In genomic region chr7:100157334-100158228, GRCh38 we compare ENCODE assay signal across 8 cellular contexts. TPM values are rescaled to one million over a fixed set of nuclear protein-coding genes. Genes with fewer than 3 reads are reported as not detected.
DNase-seq lines count a peak whose midpoint lies in the region; ATAC-seq and TF ChIP-seq lines count a peak whose summit lies in the region.

No MANE protein-coding gene starts in this region.

- H3K36me3 ChIP-seq in Caco-2 (ENCODE audit: control insufficient read depth, insufficient read depth, low read length) (no peaks in the 10 kb centered on the region; the same call in 1 of the 2 replicates), heart left ventricle (peaks cover 0 to 44% (median 38%) of the 10 kb centered on the region in 9 donors), prostate gland (peaks cover 0 to 4% of the 10 kb centered on the region in 2 donors)

- TSS peak; percentile 39 for BruUV-seq in Caco-2 (replicated peaks; lab: Mats Ljungman, UMichigan)

- H3K4me3 Mint-ChIP-seq in Caco-2 (ENCODE audit: unreplicated experiment): peak overlapping the region; percentile 79
- peak overlapping the region; percentile 82 for H3K4me3 Mint-ChIP-seq in activated T-helper 17 cell treated with anti-CD3 and anti-CD28 coated beads, Interleukin-2, amount 50 U/mL, for 72 hours

- peak; percentile 75 to 82 for DNase-seq in Caco-2
- DNase-seq in HT-29 (ENCODE audit: low spot score): peak; percentile 60
- DNase-seq in heart left ventricle: peak in 1 of 5 donors; percentile 51
- no peak for DNase-seq in prostate gland (ENCODE audit: low spot score)
- no peak for DNase-seq in stimulated activated CD4-positive, alpha-beta T cell treated with anti-CD3 and anti-CD28 coated beads, Interleukin-2, amount 100 ng/mL, for 48 hours
- DNase-seq in NCI-H345 (lab: John Stamatoyannopoulos, UW): no peak

- H3K9me3 ChIP-seq in Caco-2: no peaks in the 10 kb centered on the region
- no peaks in the 10 kb centered on the region for H3K9me3 ChIP-seq in heart left ventricle
- H3K9me3 ChIP-seq in prostate gland: no peaks in the 10 kb centered on the region

- ATAC-seq in activated T-helper 17 cell treated with anti-CD3 and anti-CD28 coated beads, Interleukin-2, amount 50 U/mL, for 72 hours (replicated peaks): no peak
- ATAC-seq in heart left ventricle (peak in 3 of 4 donors; percentile 6 to 31 (median 26)), HG03439 (IDR thresholded peaks at IDR 0.05; ENCODE audit: unreplicated experiment) (no peak)

- peak overlapping the region; percentile 90 for H3K27ac Mint-ChIP-seq in Caco-2 (ENCODE audit: unreplicated experiment)
- H3K27ac Mint-ChIP-seq in activated T-helper 17 cell treated with anti-CD3 and anti-CD28 coated beads, Interleukin-2, amount 50 U/mL, for 72 hours: peak overlapping the region; percentile 86

- peaks cover 69% of the 10 kb centered on the region for H3K36me3 Mint-ChIP-seq in Caco-2 (ENCODE audit: insufficient read depth, unreplicated experiment)
- H3K36me3 Mint-ChIP-seq in activated T-helper 17 cell treated with anti-CD3 and anti-CD28 coated beads, Interleukin-2, amount 50 U/mL, for 72 hours (ENCODE audit: low read depth): peaks cover 49% of the 10 kb centered on the region

- H3K4me1 Mint-ChIP-seq in Caco-2 (ENCODE audit: low read depth, unreplicated experiment): peaks cover 17% of the 10 kb centered on the region
- H3K4me1 Mint-ChIP-seq in activated T-helper 17 cell treated with anti-CD3 and anti-CD28 coated beads, Interleukin-2, amount 50 U/mL, for 72 hours: peaks cover 10% of the 10 kb centered on the region

- peaks cover 18% of the 10 kb centered on the region for H3K4me1 ChIP-seq in Caco-2
- H3K4me1 ChIP-seq in heart left ventricle: peaks cover 0 to 46% (median 15%) of the 10 kb centered on the region in 12 donors
- no peaks in the 10 kb centered on the region for H3K4me1 ChIP-seq in prostate gland (replicated peaks)

- WGBS in heart left ventricle, 4 donors: 20 to 27% (median 24%) methylated on average over 24 to 32 of the region's 32 CpGs
- WGBS in prostate gland: 21% methylated on average over 32 of the region's 32 CpGs

- intact Hi-C loops in Caco-2 (cut with micrococcal nuclease; ENCODE audit: unreplicated experiment) (loop anchor here (1.0 kb wide), 1 partner anchor 9 kb away; the partner anchor contains the start of gene LAMTOR4), heart left ventricle (cut with DNase I) (loop anchor here in 1 of 10 donors (1.0 kb wide), 1 partner anchor 20 kb away; the partner anchor contains the start of genes GPC2 and STAG3), prostate gland (cut with DNase I) (no loop called here)

- TF ChIP-seq POLR2A in heart left ventricle (IDR thresholded peaks at IDR 0.05): no peak
- TF ChIP-seq POLR2A in prostate gland (IDR thresholded peaks at IDR 0.05): no peak

- H3K4me3 ChIP-seq in Caco-2 (ENCODE audit: low read depth, low read length) (peak overlapping the region; percentile 87), heart left ventricle (peak overlapping the region; percentile 70 to 99 (median 91)), prostate gland (peak overlapping the region; percentile 62 to 95)

- H3K9me3 Mint-ChIP-seq in Caco-2 (ENCODE audit: unreplicated experiment): no peaks in the 10 kb centered on the region
- no peaks in the 10 kb centered on the region for H3K9me3 Mint-ChIP-seq in activated T-helper 17 cell treated with anti-CD3 and anti-CD28 coated beads, Interleukin-2, amount 50 U/mL, for 72 hours

- TF ChIP-seq CTCF in Caco-2 (IDR thresholded peaks at IDR 0.05; ENCODE audit: insufficient read depth in 1 of 2, low read depth in 1 of 2, low read length in 1 of 2, severe bottlenecking in 1 of 2, unreplicated experiment in 1 of 2) (no peak), heart left ventricle (IDR thresholded peaks at IDR 0.05) (peak in 4 of 12 donors; percentile 7 to 20 (median 14)), prostate gland (IDR thresholded peaks at IDR 0.05) (no peak)

- H3K27ac ChIP-seq in heart left ventricle (peak overlapping the region; percentile 56 to 94 (median 82)), prostate gland (peak overlapping the region; percentile 72 to 83)

- CTCF ChIA-PET in Caco-2 (lab: Charles Lee): interaction anchor here (0.6 kb wide), 1 partner anchor 10 kb away, joined by 3 read pairs; no protein-coding TSS in a partner anchor

- no peaks in the 10 kb centered on the region for H3K27me3 Mint-ChIP-seq in Caco-2 (ENCODE audit: insufficient read depth, unreplicated experiment)
- H3K27me3 Mint-ChIP-seq in activated T-helper 17 cell treated with anti-CD3 and anti-CD28 coated beads, Interleukin-2, amount 50 U/mL, for 72 hours: no peaks in the 10 kb centered on the region

- H3K27me3 ChIP-seq in Caco-2 (replicated peaks; ENCODE audit: control insufficient read depth, insufficient read depth, low read length) (no peaks in the 10 kb centered on the region), heart left ventricle (no peaks in the 10 kb centered on the region), prostate gland (replicated peaks; ENCODE audit: insufficient read depth) (no peaks in the 10 kb centered on the region)

- POLR2A ChIA-PET in Caco-2 (lab: Charles Lee): interaction anchor here (0.9 to 1.4 kb wide), 3 partner anchors 9 to 20 kb away, joined by 4 to 7 read pairs (median 5); partner anchors contain the start of genes GAL3ST4, GPC2, LAMTOR4 and STAG3

RNA-seq across cellular contexts. Expression of gene TRAPPC14, which starts 0.9 kb away (rescaled TPM):
- total RNA-seq in Caco-2 (2022) (23.2 and 23.5 TPM in 2 replicates), heart left ventricle (10 to 100 TPM in 2 of 9 donors, 1 to 10 TPM in 7; 4.0 to 14.9 (median 7.4) TPM), prostate gland (10 to 100 TPM; 21.2 to 43.4 TPM)
- total RNA-seq in HT-29 (2014; rRNA removed; shearing (Covaris generic)): 22.5 and 27.8 TPM in 2 replicates
- total RNA-seq in activated T-helper 17 cell treated with anti-CD3 and anti-CD28 coated beads, Interleukin-2, amount 50 U/mL, for 72 hours: 10 to 100 TPM; 15.4 to 22.1 TPM
- polyA plus RNA-seq in heart left ventricle: 1 to 10 TPM; 6.2 to 9.2 TPM

RNA-seq across cellular contexts. Expression of gene LAMTOR4, which starts 8.9 kb away (rescaled TPM):
- 107 and 110 TPM in 2 replicates for total RNA-seq in Caco-2 (2022)
- total RNA-seq in HT-29 (2014; rRNA removed; shearing (Covaris generic)): 310 and 344 TPM in 2 replicates
- 100 to 1,000 TPM; 129 to 132 TPM for total RNA-seq in activated T-helper 17 cell treated with anti-CD3 and anti-CD28 coated beads, Interleukin-2, amount 50 U/mL, for 72 hours
- total RNA-seq in heart left ventricle: 100 to 1,000 TPM in 3 of 9 donors, 10 to 100 TPM in 6; 64.6 to 160 (median 91.7) TPM
- polyA plus RNA-seq in heart left ventricle: 100 to 1,000 TPM; 155 to 158 TPM
- total RNA-seq in prostate gland: 100 to 1,000 TPM; 213 to 243 TPM

RNA-seq across cellular contexts. Expression of gene GAL3ST4, which starts 10.8 kb away (rescaled TPM):
- total RNA-seq in Caco-2 (2022): 0.56 and 0.88 TPM in 2 replicates
- total RNA-seq in HT-29 (2014; rRNA removed; shearing (Covaris generic)): not detected in 2 replicates
- total RNA-seq in activated T-helper 17 cell treated with anti-CD3 and anti-CD28 coated beads, Interleukin-2, amount 50 U/mL, for 72 hours: 1 to 10 TPM; 1.1 to 3.9 TPM
- 1 to 10 TPM in 7 of 9 donors, under 1 TPM in 2; 0.67 to 9.0 (median 1.6) TPM for total RNA-seq in heart left ventricle
- 1 to 10 TPM in 1 of 2 donors, under 1 TPM in 1; 0.80 to 1.3 TPM for polyA plus RNA-seq in heart left ventricle
- 10 to 100 TPM in 1 of 2 donors, 1 to 10 TPM in 1; 4.1 to 10.2 TPM for total RNA-seq in prostate gland

RNA-seq across cellular contexts. Expression of gene GPC2, which starts 19.6 kb away (rescaled TPM):
- 5.0 and 9.7 TPM in 2 replicates for total RNA-seq in Caco-2 (2022)
- 1.7 and 4.2 TPM in 2 replicates for total RNA-seq in HT-29 (2014; rRNA removed; shearing (Covaris generic))
- 1 to 10 TPM; 2.8 to 4.9 TPM for total RNA-seq in activated T-helper 17 cell treated with anti-CD3 and anti-CD28 coated beads, Interleukin-2, amount 50 U/mL, for 72 hours
- total RNA-seq in heart left ventricle: 1 to 10 TPM in 2 of 9 donors, under 1 TPM in 5, not detected in 2; 0.27 to 1.1 (median 0.50) TPM
- under 1 TPM; 0.50 to 0.76 TPM for polyA plus RNA-seq in heart left ventricle
- total RNA-seq in prostate gland: 1 to 10 TPM; 1.7 to 2.8 TPM

RNA-seq across cellular contexts. Expression of gene STAG3, which starts 20.1 kb away (rescaled TPM):
- 1.3 TPM in 2 replicates for total RNA-seq in Caco-2 (2022)
- 0.05 and 0.08 TPM in 2 replicates for total RNA-seq in HT-29 (2014; rRNA removed; shearing (Covaris generic))
- total RNA-seq in activated T-helper 17 cell treated with anti-CD3 and anti-CD28 coated beads, Interleukin-2, amount 50 U/mL, for 72 hours: 10 to 100 TPM in 1 of 2 donors, 1 to 10 TPM in 1; 7.8 to 22.1 TPM
- 1 to 10 TPM in 2 of 9 donors, under 1 TPM in 6, not detected in 1; 0.09 to 1.3 (median 0.58) TPM for total RNA-seq in heart left ventricle
- polyA plus RNA-seq in heart left ventricle: under 1 TPM; 0.11 to 0.88 TPM
- total RNA-seq in prostate gland: 10 to 100 TPM in 1 of 2 donors, 1 to 10 TPM in 1; 1.8 to 37.6 TPM

Comparison
In these comparisons a context has a peak if more than half of its experiments do, and no peak if none do; other contexts are left out.
1. DNase-seq: peak in Caco-2 (2 of 2) and HT-29 (single experiment); none in prostate gland (single experiment), stimulated activated CD4-positive, alpha-beta T cell treated with anti-CD3 and anti-CD28 coated beads, Interleukin-2, amount 100 ng/mL, for 48 hours (0 of 2) and NCI-H345 (single experiment).
2. ATAC-seq: peak in heart left ventricle (3 of 4); none in activated T-helper 17 cell treated with anti-CD3 and anti-CD28 coated beads, Interleukin-2, amount 50 U/mL, for 72 hours (single experiment) and HG03439 (single experiment).
3. Peak in every context shown above with its lines, with median percentiles within 50 percentile points of each other: H3K4me3 ChIP-seq.